ENCODE assay signal across 20 cellular contexts in the genomic region with DNA sequence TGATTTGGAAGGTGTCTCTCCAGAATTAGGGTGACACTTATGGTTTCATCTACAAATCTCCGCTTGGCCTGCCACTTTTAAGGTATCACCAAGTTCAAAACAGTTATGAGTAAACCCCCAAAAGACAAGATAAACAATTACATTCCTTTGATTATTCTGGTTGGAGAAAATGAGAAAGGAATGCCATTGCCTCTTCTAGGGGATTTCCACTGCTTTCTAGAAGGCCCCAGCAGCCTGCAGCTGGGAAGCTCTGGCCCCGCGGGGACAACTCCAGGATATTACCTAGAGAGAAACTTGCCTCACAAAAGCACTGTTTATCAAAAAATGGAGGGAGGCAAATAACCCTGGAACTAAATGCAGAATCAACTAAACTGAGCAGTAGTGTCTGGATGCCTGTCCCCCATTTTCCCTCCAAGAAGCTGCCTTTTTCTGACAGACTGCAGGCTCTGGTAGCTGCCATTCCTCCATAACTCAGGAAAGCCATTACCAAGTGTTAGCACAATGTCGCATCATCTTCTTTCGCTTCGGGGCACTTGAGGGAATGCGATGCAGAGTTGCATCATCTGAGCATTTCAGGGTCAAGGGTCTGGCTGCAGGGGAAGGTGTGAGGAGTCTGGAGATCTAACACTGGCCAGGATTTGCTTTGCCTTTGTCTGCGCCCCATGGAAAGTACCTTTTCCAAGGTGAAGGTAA.
A peak's percentile ranks its signal among the peaks of the same experiment; 100 is the strongest.
DNase-seq lines count a peak whose midpoint lies in the region; FAIRE-seq lines count a peak whose summit lies in the region.
"Had no signal": no experiment of that assay in that cellular context is flagged by ENCODE, and none has a peak within 500 bp of the region (broad histone marks: within the 10 kb centered on the region; RNA-seq: fewer than 3 reads in every experiment).

No MANE protein-coding gene starts in this region.

- H4K8ac ChIP-seq in trophoblast cell (ENCODE audit: low read depth, low read length): no peak overlapping the region

- no peak overlapping the region for H3K9ac ChIP-seq in trophoblast cell (ENCODE audit: low read length)
- H3K9ac ChIP-seq: parathyroid adenoma had no signal

- H3K4me3 ChIP-seq in trophoblast cell (ENCODE audit: low read depth, low read length): no peak overlapping the region
- H3K4me3 ChIP-seq: cardiac muscle cell had no signal

- no peak overlapping the region for H2AFZ ChIP-seq in trophoblast cell (ENCODE audit: insufficient read depth, low read length, poor library complexity)
- H2AFZ ChIP-seq: parathyroid adenoma had no signal

- H4K12ac ChIP-seq in trophoblast cell (ENCODE audit: low read depth, low read length): no peak overlapping the region

- no peak overlapping the region for H2BK120ac ChIP-seq in trophoblast cell (ENCODE audit: insufficient read depth, low read length, poor library complexity)

- H3K79me2 ChIP-seq in trophoblast cell (ENCODE audit: control insufficient read depth, insufficient read depth, low read length, poor library complexity): no peaks in the 10 kb centered on the region
- H3K79me2 ChIP-seq: parathyroid adenoma had no signal

- no peak overlapping the region for H2BK12ac ChIP-seq in trophoblast cell (ENCODE audit: low read length)

- no peaks in the 10 kb centered on the region for H3K9me3 ChIP-seq in trophoblast cell (ENCODE audit: insufficient read depth, low read depth, low read length)

- intact Hi-C loops in posterior vena cava (cut with DNase I): no loop called here

- peak overlapping the region; percentile 46 for H3K27ac ChIP-seq in trophoblast cell (ENCODE audit: low read depth, low read length)
- H3K27ac ChIP-seq: cardiac muscle cell, parathyroid adenoma had no signal

- no peak overlapping the region for H3K18ac ChIP-seq in trophoblast cell (ENCODE audit: low read length)

- H3K4me1 ChIP-seq in trophoblast cell (ENCODE audit: control insufficient read depth in 1 of 2, insufficient read depth in 2 of 2, low read length in 2 of 2): peaks cover 2 to 14% of the 10 kb centered on the region in 2 experiments
- H3K4me1 ChIP-seq: parathyroid adenoma had no signal

- no peak overlapping the region for H4K91ac ChIP-seq in trophoblast cell (ENCODE audit: low read depth, low read length)

- no peak overlapping the region for H3K23ac ChIP-seq in trophoblast cell (ENCODE audit: low read length)

- H3K14ac ChIP-seq in trophoblast cell (ENCODE audit: low read length): no peak overlapping the region

- no peak overlapping the region for H2BK5ac ChIP-seq in trophoblast cell (ENCODE audit: low read depth, low read length, poor library complexity)

- H3K27me3 ChIP-seq in trophoblast cell (ENCODE audit: insufficient read depth, low read length): no peaks in the 10 kb centered on the region
- H3K27me3 ChIP-seq: cardiac muscle cell had no signal

- no peak overlapping the region for H3K4ac ChIP-seq in trophoblast cell (ENCODE audit: low read depth, low read length)

- DNase-seq in AG20443 (ENCODE audit: low spot score) (peak; percentile 32), RPMI7951 (ENCODE audit: low read depth) (peak; percentile 11), glomerular visceral epithelial cell (ENCODE audit: extremely low spot score) (peak; percentile 6), trophoblast cell (peak; percentile 35 to 67), NCI-H1092 (lab: John Stamatoyannopoulos, UW) (no peak), RCC 7860 (ENCODE audit: low spot score) (no peak), NCI-H1092 treated with DMSO at 0.1 percent for 48 hours (lab: John Stamatoyannopoulos, UW) (no peak), posterior vena cava (ENCODE audit: low spot score) (no peak)
- DNase-seq: ACHN; activated B cell treated with CpG ODN at 0.5 μM for 24 hours; activated naive CD8-positive, alpha-beta T cell treated with anti-CD3 and anti-CD28 coated beads for 36 hours; CD8-positive, alpha-beta memory T cell; DND-41; MV-4-11; naive thymus-derived CD8-positive, alpha-beta T cell; NCI-H2029 treated with DMSO at 0.1 percent for 48 hours; NCI-H510A treated with DMSO at 0.1 percent for 48 hours; Right ventricle myocardium superior had no signal

- no peak for FAIRE-seq in RCC 7860 (lab: Jason Lieb, UNC)

- peak overlapping the region; percentile 1 for H3K4me2 ChIP-seq in trophoblast cell (ENCODE audit: low read length)

- H3K79me1 ChIP-seq in trophoblast cell (ENCODE audit: low read length): peaks cover 3% of the 10 kb centered on the region

- no CpG with 5 or more reads among the region's 8 CpGs for WGBS in trophoblast cell (ENCODE audit: extremely low coverage, insufficient coverage, insufficient read length)

- no peak overlapping the region for H2AK5ac ChIP-seq in trophoblast cell (ENCODE audit: low read length)

- no peaks in the 10 kb centered on the region for H3K36me3 ChIP-seq in trophoblast cell (ENCODE audit: control insufficient read depth in 1 of 2, insufficient read depth in 2 of 2, low read length in 2 of 2)
- H3K36me3 ChIP-seq: cardiac muscle cell had no signal

Comparison
In these comparisons a context has a peak if more than half of its experiments do, and no peak if none do; other contexts are left out.
1. DNase-seq: peak in AG20443 (single experiment), RPMI7951 (single experiment), glomerular visceral epithelial cell (single experiment) and trophoblast cell (2 of 2); none in NCI-H1092 (single experiment), RCC 7860 (single experiment), NCI-H1092 treated with DMSO at 0.1 percent for 48 hours (single experiment) and posterior vena cava (single experiment).